10 cellular contexts compared by ENCODE assay signal in the genomic region with DNA sequence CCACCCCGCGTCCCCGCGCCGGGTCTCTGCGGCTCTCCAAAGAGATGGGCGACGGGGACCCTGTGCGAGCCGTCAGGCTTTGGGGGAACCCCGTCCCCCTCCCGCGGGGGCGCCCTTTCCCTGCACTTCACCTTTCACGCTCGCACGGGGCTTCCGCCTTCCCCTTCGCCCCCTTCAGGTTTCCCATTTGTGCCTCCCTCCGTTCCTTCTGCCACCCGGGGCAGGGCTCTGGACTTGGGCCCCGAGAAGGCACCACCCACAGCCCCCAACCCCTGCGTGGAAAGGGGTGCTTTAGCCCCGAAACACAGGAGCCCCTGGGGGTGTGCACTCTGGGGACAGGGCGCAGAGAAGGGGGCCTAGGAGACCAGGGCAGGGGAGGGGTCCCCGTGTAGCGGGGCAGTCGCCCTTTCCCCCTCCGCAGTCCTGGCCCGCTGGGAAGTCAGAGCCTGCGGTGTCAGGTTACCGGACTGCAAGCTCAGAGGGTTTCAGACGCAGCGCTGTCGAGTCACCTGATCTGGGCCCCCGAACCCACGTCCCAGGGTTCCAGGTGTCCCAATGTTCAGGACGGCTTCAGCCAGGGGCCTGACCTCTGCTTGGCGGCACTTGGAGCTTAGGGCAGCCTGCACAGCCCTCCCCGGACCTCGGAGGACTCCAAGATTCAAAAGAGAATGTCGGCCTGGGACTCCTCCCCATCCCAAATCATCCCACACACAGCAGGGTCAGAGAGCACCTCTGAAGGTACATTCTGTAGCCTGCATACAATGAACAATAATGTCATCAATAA. TPM values are rescaled to one million over a fixed set of nuclear protein-coding genes. Genes with fewer than 3 reads are reported as not detected.
A peak's percentile ranks its signal among the peaks of the same experiment; 100 is the strongest.
DNase-seq lines count a peak whose midpoint lies in the region; TF ChIP-seq lines count a peak whose summit lies in the region.
"Had no signal": no experiment of that assay in that cellular context is flagged by ENCODE, and none has a peak within 500 bp of the region (broad histone marks: within the 10 kb centered on the region; RNA-seq: fewer than 3 reads in every experiment).

No MANE protein-coding gene starts in this region.

- H3K27me3 ChIP-seq in iPS-15b (ENCODE audit: control insufficient read depth, insufficient read depth, low read length) = no peaks in the 10 kb centered on the region
- peaks cover 80% of the 10 kb centered on the region for H3K27me3 ChIP-seq in smooth muscle cell (ENCODE audit: low read depth)

- H3K27ac ChIP-seq in smooth muscle cell (ENCODE audit: low read depth) = no peak overlapping the region

- no peaks in the 10 kb centered on the region for H3K79me2 ChIP-seq in smooth muscle cell (ENCODE audit: low read depth)

- no peak overlapping the region for H2AFZ ChIP-seq in smooth muscle cell (ENCODE audit: low read depth)

- no peaks in the 10 kb centered on the region for H3K4me1 Mint-ChIP-seq in activated naive CD8-positive, alpha-beta T cell treated with anti-CD3 and anti-CD28 coated beads for 36 hours
- no peaks in the 10 kb centered on the region for H3K4me1 Mint-ChIP-seq in T-helper 2 cell treated with Interferon-gamma antibody and Interleukin-4, amounts not matched to agents 5 μg/mL and 100 μg/mL, for 36 hours (ENCODE audit: low read depth)

- peak overlapping the region; percentile 42 for H3K4me3 Mint-ChIP-seq in activated naive CD8-positive, alpha-beta T cell treated with anti-CD3 and anti-CD28 coated beads for 36 hours
- H3K4me3 Mint-ChIP-seq in T-helper 2 cell treated with Interferon-gamma antibody and Interleukin-4, amounts not matched to agents 5 μg/mL and 100 μg/mL, for 36 hours = no peak overlapping the region

- no peak overlapping the region for H3K27ac Mint-ChIP-seq in activated naive CD8-positive, alpha-beta T cell treated with anti-CD3 and anti-CD28 coated beads for 36 hours
- no peak overlapping the region for H3K27ac Mint-ChIP-seq in T-helper 2 cell treated with Interferon-gamma antibody and Interleukin-4, amounts not matched to agents 5 μg/mL and 100 μg/mL, for 36 hours

- peak overlapping the region; percentile 67 for H3K4me3 ChIP-seq in iPS-15b (ENCODE audit: low read depth, low read length)
- peak overlapping the region; percentile 9 for H3K4me3 ChIP-seq in smooth muscle cell

- H3K36me3 ChIP-seq in iPS-15b (ENCODE audit: control insufficient read depth, insufficient read depth, low read length) = no peaks in the 10 kb centered on the region
- no peaks in the 10 kb centered on the region for H3K36me3 ChIP-seq in smooth muscle cell (ENCODE audit: low read depth)

- peak overlapping the region; percentile 85 for H3K4me2 ChIP-seq in smooth muscle cell

- H3K4me1 ChIP-seq in iPS-15b (ENCODE audit: control insufficient read depth, insufficient read depth, low read length) = peaks cover 2% of the 10 kb centered on the region
- no peaks in the 10 kb centered on the region for H3K4me1 ChIP-seq in smooth muscle cell (ENCODE audit: low read depth)

- 2% methylated on average over 30 of the region's 42 CpGs for WGBS in smooth muscle cell (ENCODE audit: low lambda C conversion rate)

- H4K20me1 ChIP-seq in smooth muscle cell (ENCODE audit: low read depth) = no peaks in the 10 kb centered on the region

- TF ChIP-seq CTCF in smooth muscle cell (IDR thresholded peaks at IDR 0.05; ENCODE audit: borderline replicate concordance, insufficient read depth, poor library complexity, severe bottlenecking) = no peak

- no peaks in the 10 kb centered on the region for H3F3A ChIP-seq in smooth muscle cell (ENCODE audit: low read depth)

- H3K9ac ChIP-seq in iPS-15b (ENCODE audit: low read depth, low read length) (peak overlapping the region; percentile 54), smooth muscle cell (ENCODE audit: low read depth) (no peak overlapping the region)

- H3K27me3 Mint-ChIP-seq in activated naive CD8-positive, alpha-beta T cell treated with anti-CD3 and anti-CD28 coated beads for 36 hours = peaks cover 85% of the 10 kb centered on the region
- H3K27me3 Mint-ChIP-seq in T-helper 2 cell treated with Interferon-gamma antibody and Interleukin-4, amounts not matched to agents 5 μg/mL and 100 μg/mL, for 36 hours (ENCODE audit: low read depth) = peaks cover 45% of the 10 kb centered on the region

- no peaks in the 10 kb centered on the region for H3K9me3 Mint-ChIP-seq in activated naive CD8-positive, alpha-beta T cell treated with anti-CD3 and anti-CD28 coated beads for 36 hours
- H3K9me3 Mint-ChIP-seq in T-helper 2 cell treated with Interferon-gamma antibody and Interleukin-4, amounts not matched to agents 5 μg/mL and 100 μg/mL, for 36 hours = no peaks in the 10 kb centered on the region

- no peaks in the 10 kb centered on the region for H3K9me3 ChIP-seq in iPS-15b (ENCODE audit: control insufficient read depth, insufficient read depth, low read length)
- no peaks in the 10 kb centered on the region for H3K9me3 ChIP-seq in smooth muscle cell (replicated peaks; ENCODE audit: low read depth)

- DNase-seq in NCI-H524 (lab: John Stamatoyannopoulos, UW) = peak; percentile 19 to 44
- DNase-seq in NCI-H524 treated with DMSO at 0.1 percent for 48 hours (lab: John Stamatoyannopoulos, UW) = no peak
- DNase-seq in activated naive CD8-positive, alpha-beta T cell treated with anti-CD3 and anti-CD28 coated beads for 36 hours = no peak
- no peak for DNase-seq in smooth muscle cell (lab: John Stamatoyannopoulos, UW; ENCODE audit: unreplicated experiment)
- DNase-seq in HUDEP-2 (lab: John Stamatoyannopoulos, UW; ENCODE audit: unreplicated experiment in 76 of 76) = no peak
- no peak for DNase-seq in stimulated activated CD4-positive, alpha-beta T cell treated with anti-CD3 and anti-CD28 coated beads, Interleukin-2, amount 100 ng/mL, for 24 hours
- no peak for DNase-seq in T-helper 2 cell treated with Interferon-gamma antibody and Interleukin-4, amounts not matched to agents 5 μg/mL and 100 μg/mL, for 36 hours (ENCODE audit: low spot score)
- DNase-seq: NCI-H187 treated with DMSO at 0.1 percent for 48 hours had no signal

- H3K36me3 Mint-ChIP-seq in activated naive CD8-positive, alpha-beta T cell treated with anti-CD3 and anti-CD28 coated beads for 36 hours = no peaks in the 10 kb centered on the region
- H3K36me3 Mint-ChIP-seq in T-helper 2 cell treated with Interferon-gamma antibody and Interleukin-4, amounts not matched to agents 5 μg/mL and 100 μg/mL, for 36 hours (ENCODE audit: low read depth) = no peaks in the 10 kb centered on the region

RNA-seq across cellular contexts. Expression of gene CCDC92B, which starts 6.7 kb away (rescaled TPM):
- not detected for total RNA-seq in activated naive CD8-positive, alpha-beta T cell treated with anti-CD3 and anti-CD28 coated beads for 36 hours
- total RNA-seq in smooth muscle cell = not detected in 2 replicates
- polyA plus RNA-seq in smooth muscle cell = not detected in 2 replicates
- total RNA-seq: left lobe of liver had no signal

RNA-seq across cellular contexts. Expression of gene RAP1GAP2, which starts 40.1 kb away (rescaled TPM):
- total RNA-seq in activated naive CD8-positive, alpha-beta T cell treated with anti-CD3 and anti-CD28 coated beads for 36 hours = not detected
- total RNA-seq in smooth muscle cell = 0.99 and 1.9 TPM in 2 replicates
- polyA plus RNA-seq in smooth muscle cell = 0.31 and 0.93 TPM in 2 replicates

RNA-seq across cellular contexts. Expression of gene CLUH, which starts 44.6 kb away (rescaled TPM):
- 100 to 1,000 TPM; 162 to 171 TPM for total RNA-seq in activated naive CD8-positive, alpha-beta T cell treated with anti-CD3 and anti-CD28 coated beads for 36 hours
- 13.4 and 54.7 TPM in 2 replicates for total RNA-seq in smooth muscle cell
- 15.4 and 26.8 TPM in 2 replicates for polyA plus RNA-seq in smooth muscle cell

Comparison
In these comparisons a context has a peak if more than half of its experiments do, and no peak if none do; other contexts are left out.
1. DNase-seq: peak in NCI-H524 (2 of 2); none in NCI-H524 treated with DMSO at 0.1 percent for 48 hours (single experiment), activated naive CD8-positive, alpha-beta T cell treated with anti-CD3 and anti-CD28 coated beads for 36 hours (single experiment), smooth muscle cell (single experiment), HUDEP-2 (0 of 76), stimulated activated CD4-positive, alpha-beta T cell treated with anti-CD3 and anti-CD28 coated beads, Interleukin-2, amount 100 ng/mL, for 24 hours (0 of 2) and T-helper 2 cell treated with Interferon-gamma antibody and Interleukin-4, amounts not matched to agents 5 μg/mL and 100 μg/mL, for 36 hours (single experiment).